ENCODE assay signal across 28 cellular contexts in genomic region chr6:32216998-32217397, GRCh38.
"Had no signal": no experiment of that assay in that cellular context is flagged by ENCODE, and none has a peak within 500 bp of the region (broad histone marks: within the 10 kb centered on the region; RNA-seq: fewer than 3 reads in every experiment).

No MANE protein-coding gene starts in this region.

- H3K27ac Mint-ChIP-seq: activated CD4-positive, alpha-beta memory T cell treated with anti-CD3 and anti-CD28 coated beads, Interleukin-2, amount 10 ng/mL, durations not matched to agents 7 days and 5 days; activated CD4-positive, alpha-beta T cell treated with anti-CD3 and anti-CD28 coated beads, Interleukin-2, amount 10 ng/mL, durations not matched to agents 7 days and 5 days; activated naive CD4-positive, alpha-beta T cell treated with anti-CD3 and anti-CD28 coated beads, Interleukin-2, amount 50 U/mL, for 24 hours; activated naive CD8-positive, alpha-beta T cell treated with anti-CD3 and anti-CD28 coated beads for 36 hours; activated naive CD8-positive, alpha-beta T cell treated with anti-CD3 and anti-CD28 coated beads, Interleukin-2, amount 50 U/mL, for 24 hours; activated T-helper 1 cell treated with anti-CD3 and anti-CD28 coated beads, Interleukin-12 subunit alpha, Interleukin-12 subunit beta, Interleukin-2, Interleukin-4 antibody, amounts not matched to agents 30 ng/mL and 10 ng/mL and 1 ng/mL, durations not matched to agents 14 hours and 24 hours and 36 hours; activated T-helper 2 cell treated with anti-CD3 and anti-CD28 coated beads, Interferon-gamma antibody, Interleukin-2, Interleukin-4, amounts not matched to agents 10 μg/mL and 5 μg/mL and 100 μg/mL, durations not matched to agents 14 hours and 24 hours and 36 hours; T-helper 17 cell; T-helper 2 cell treated with Interferon-gamma antibody and Interleukin-4, amounts not matched to agents 5 μg/mL and 100 μg/mL, for 36 hours had no signal

- H3K4me1 ChIP-seq: adrenal gland, body of pancreas, colonic mucosa had no signal

- H3K36me3 ChIP-seq: adrenal gland, colonic mucosa, WERI-Rb-1 had no signal

- H3K36me3 Mint-ChIP-seq: activated naive CD4-positive, alpha-beta T cell treated with anti-CD3 and anti-CD28 coated beads, Interleukin-2, amount 50 U/mL, for 24 hours; activated naive CD8-positive, alpha-beta T cell treated with anti-CD3 and anti-CD28 coated beads for 36 hours had no signal

- H3K4me1 Mint-ChIP-seq: activated CD4-positive, alpha-beta memory T cell treated with anti-CD3 and anti-CD28 coated beads, Interleukin-2, amount 10 ng/mL, durations not matched to agents 7 days and 5 days; activated CD4-positive, alpha-beta T cell treated with anti-CD3 and anti-CD28 coated beads, Interleukin-2, amount 10 ng/mL, durations not matched to agents 7 days and 5 days; activated naive CD4-positive, alpha-beta T cell treated with anti-CD3 and anti-CD28 coated beads, Interleukin-2, amount 50 U/mL, for 24 hours; activated naive CD8-positive, alpha-beta T cell treated with anti-CD3 and anti-CD28 coated beads for 36 hours; activated naive CD8-positive, alpha-beta T cell treated with anti-CD3 and anti-CD28 coated beads, Interleukin-2, amount 50 U/mL, for 24 hours had no signal

- H3K4me3 Mint-ChIP-seq: activated CD4-positive, alpha-beta memory T cell treated with anti-CD3 and anti-CD28 coated beads, Interleukin-2, amount 10 ng/mL, durations not matched to agents 7 days and 5 days; activated CD4-positive, alpha-beta T cell treated with anti-CD3 and anti-CD28 coated beads, Interleukin-2, amount 10 ng/mL, durations not matched to agents 7 days and 5 days; activated naive CD4-positive, alpha-beta T cell treated with anti-CD3 and anti-CD28 coated beads, Interleukin-2, amount 50 U/mL, for 24 hours; activated naive CD8-positive, alpha-beta T cell treated with anti-CD3 and anti-CD28 coated beads for 36 hours; activated naive CD8-positive, alpha-beta T cell treated with anti-CD3 and anti-CD28 coated beads, Interleukin-2, amount 50 U/mL, for 24 hours; activated T-helper 1 cell treated with anti-CD3 and anti-CD28 coated beads, Interleukin-12 subunit alpha, Interleukin-12 subunit beta, Interleukin-2, Interleukin-4 antibody, amounts not matched to agents 30 ng/mL and 10 ng/mL and 1 ng/mL, durations not matched to agents 14 hours and 24 hours and 36 hours; T-helper 17 cell; T-helper 2 cell treated with Interferon-gamma antibody and Interleukin-4, amounts not matched to agents 5 μg/mL and 100 μg/mL, for 36 hours had no signal

- H3K27me3 ChIP-seq: adrenal gland, body of pancreas, colonic mucosa had no signal

- H3K27ac ChIP-seq: adrenal gland, body of pancreas, colonic mucosa, WERI-Rb-1 had no signal

- H3K9me3 ChIP-seq: adrenal gland, body of pancreas, colonic mucosa had no signal

- H3K27me3 Mint-ChIP-seq: activated naive CD4-positive, alpha-beta T cell treated with anti-CD3 and anti-CD28 coated beads, Interleukin-2, amount 50 U/mL, for 24 hours; activated naive CD8-positive, alpha-beta T cell treated with anti-CD3 and anti-CD28 coated beads for 36 hours had no signal

- H3K4me3 ChIP-seq: adrenal gland, body of pancreas, colonic mucosa had no signal

- H3K9me3 Mint-ChIP-seq: activated CD4-positive, alpha-beta memory T cell treated with anti-CD3 and anti-CD28 coated beads, Interleukin-2, amount 10 ng/mL, durations not matched to agents 7 days and 5 days; activated CD4-positive, alpha-beta T cell treated with anti-CD3 and anti-CD28 coated beads, Interleukin-2, amount 10 ng/mL, durations not matched to agents 7 days and 5 days; activated naive CD4-positive, alpha-beta T cell treated with anti-CD3 and anti-CD28 coated beads, Interleukin-2, amount 50 U/mL, for 24 hours; activated naive CD8-positive, alpha-beta T cell treated with anti-CD3 and anti-CD28 coated beads for 36 hours; activated naive CD8-positive, alpha-beta T cell treated with anti-CD3 and anti-CD28 coated beads, Interleukin-2, amount 50 U/mL, for 24 hours; activated T-helper 1 cell treated with anti-CD3 and anti-CD28 coated beads, Interleukin-12 subunit alpha, Interleukin-12 subunit beta, Interleukin-2, Interleukin-4 antibody, amounts not matched to agents 30 ng/mL and 10 ng/mL and 1 ng/mL, durations not matched to agents 14 hours and 24 hours and 36 hours; activated T-helper 2 cell treated with anti-CD3 and anti-CD28 coated beads, Interferon-gamma antibody, Interleukin-2, Interleukin-4, amounts not matched to agents 10 μg/mL and 5 μg/mL and 100 μg/mL, durations not matched to agents 14 hours and 24 hours and 36 hours; T-helper 2 cell treated with Interferon-gamma antibody and Interleukin-4, amounts not matched to agents 5 μg/mL and 100 μg/mL, for 36 hours had no signal

- DNase-seq: activated CD4-positive, alpha-beta memory T cell treated with anti-CD3 and anti-CD28 coated beads, Interleukin-2, amount 10 ng/mL, durations not matched to agents 7 days and 5 days; activated CD4-positive, alpha-beta T cell treated with anti-CD3 and anti-CD28 coated beads for 1 hour; activated CD4-positive, alpha-beta T cell treated with anti-CD3 and anti-CD28 coated beads for 4 hours; activated CD4-positive, alpha-beta T cell treated with anti-CD3 and anti-CD28 coated beads, Interleukin-2, amount 10 ng/mL, durations not matched to agents 7 days and 5 days; activated CD4-positive, alpha-beta T cell treated with anti-CD3 and anti-CD28 coated beads, Interleukin-2, amount 50 U/mL, for 4 hours; activated CD4-positive, CD25-positive, alpha-beta regulatory T cell; activated CD8-positive, alpha-beta memory T cell treated with anti-CD3 and anti-CD28 coated beads, Interleukin-2, amount 50 U/mL, for 4 hours; activated gamma-delta T cell treated with Interleukin-2 at 50 U/mL for 16 hours; activated naive CD4-positive, alpha-beta T cell treated with Interleukin-2 at 50 U/mL for 16 hours; activated naive CD8-positive, alpha-beta T cell treated with anti-CD3 and anti-CD28 coated beads for 36 hours; activated naive CD8-positive, alpha-beta T cell treated with anti-CD3 and anti-CD28 coated beads, Interleukin-2, amount 50 U/mL, for 24 hours; activated T-cell treated with anti-CD3 and anti-CD28 coated beads, Interleukin-2, amount 50 U/mL, for 1 hour; activated T-cell treated with anti-CD3 and anti-CD28 coated beads, Interleukin-2, amount 50 U/mL, for 48 hours; adrenal gland; amygdala; body of pancreas; caudate nucleus; cerebellar nuclear complex; colonic mucosa; effector CD8-positive, alpha-beta T cell; foreskin fibroblast; T-helper 1 cell; T-helper 17 cell; WERI-Rb-1 had no signal
